In the genomic region with DNA sequence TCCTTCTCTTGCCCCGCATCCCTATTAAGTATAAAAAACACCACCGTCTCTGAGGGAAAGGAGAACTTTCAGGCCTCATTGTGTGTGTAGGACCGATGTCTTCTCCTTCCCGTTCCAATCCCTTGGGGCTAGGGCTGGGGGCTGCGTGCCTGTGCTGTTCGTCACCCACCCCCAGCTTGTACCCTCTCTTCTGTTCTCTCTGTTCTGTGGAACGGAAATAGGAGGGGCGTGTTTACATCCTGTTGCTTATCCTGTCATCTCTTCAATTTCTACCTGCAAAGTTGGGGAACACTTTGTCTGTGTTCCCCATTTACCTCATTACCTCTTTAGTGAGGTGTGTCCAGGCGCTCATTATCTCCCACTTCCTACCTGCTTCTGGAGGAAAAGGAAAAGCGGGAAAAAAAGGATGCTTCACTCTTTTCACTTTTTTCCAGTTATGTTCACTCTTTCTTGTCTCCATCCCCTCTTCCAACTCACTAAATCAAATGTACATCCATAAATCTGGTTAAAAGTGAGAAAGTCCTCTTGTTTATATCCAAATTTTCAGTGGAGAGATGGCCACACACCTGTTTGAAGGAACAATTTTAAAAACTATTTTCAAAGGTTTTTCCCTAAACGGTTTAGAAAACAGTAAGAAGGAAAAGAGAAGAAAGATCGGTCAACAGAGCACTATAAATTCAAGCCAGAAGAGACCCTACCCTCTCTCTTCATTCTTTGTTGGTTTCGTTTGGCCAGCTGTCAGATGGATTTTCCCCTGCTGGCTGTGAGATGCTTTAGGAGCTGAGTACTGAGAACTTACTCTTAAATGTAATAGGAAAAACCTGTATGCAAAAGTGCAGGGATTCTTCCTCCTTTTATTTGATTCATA, we compare ENCODE assay signal across 8 cellular contexts. TPM values are rescaled to one million over a fixed set of nuclear protein-coding genes. Genes with fewer than 3 reads are reported as not detected.
A peak's percentile ranks its signal among the peaks of the same experiment; 100 is the strongest.
DNase-seq lines count a peak whose midpoint lies in the region; ATAC-seq and TF ChIP-seq lines count a peak whose summit lies in the region.

No MANE protein-coding gene starts in this region.

- peak overlapping the region; percentile 67 for H3K4me3 ChIP-seq in AG04450 (ENCODE audit: low read depth, low read length)
- peak overlapping the region; percentile 92 for H3K4me3 ChIP-seq in thymus (ENCODE audit: low read length)

- peak; percentile 49 for ATAC-seq in activated B cell treated with CpG ODN at 0.5 μM for 24 hours (ENCODE audit: low read depth)

- peak overlapping the region; percentile 88 for H3K4me3 Mint-ChIP-seq in activated B cell treated with CpG ODN at 0.5 μM for 24 hours
- H3K4me3 Mint-ChIP-seq in dendritic cell treated with granulocyte-macrophage colony-stimulating factor and Interleukin-4, amounts not matched to agents 40 ng/mL and 50 ng/mL, for 4 days: peak overlapping the region; percentile 99

- intact Hi-C loops in activated B cell treated with CpG ODN at 0.5 μM for 24 hours (cut with micrococcal nuclease): loop anchor here (1.0 to 5.0 kb wide), 3 partner anchors 10 to 41 kb away; partner anchors contain the start of genes ANKRD34A and POLR3GL
- intact Hi-C loops in dendritic cell treated with granulocyte-macrophage colony-stimulating factor and Interleukin-4, amounts not matched to agents 40 ng/mL and 50 ng/mL, for 4 days (cut with micrococcal nuclease): no loop called here

- no peaks in the 10 kb centered on the region for H3K9me3 Mint-ChIP-seq in activated B cell treated with CpG ODN at 0.5 μM for 24 hours
- no peaks in the 10 kb centered on the region for H3K9me3 Mint-ChIP-seq in dendritic cell treated with granulocyte-macrophage colony-stimulating factor and Interleukin-4, amounts not matched to agents 40 ng/mL and 50 ng/mL, for 4 days

- H3K36me3 Mint-ChIP-seq in activated B cell treated with CpG ODN at 0.5 μM for 24 hours (ENCODE audit: low read depth): peaks cover 44% of the 10 kb centered on the region
- H3K36me3 Mint-ChIP-seq in dendritic cell treated with granulocyte-macrophage colony-stimulating factor and Interleukin-4, amounts not matched to agents 40 ng/mL and 50 ng/mL, for 4 days (ENCODE audit: low read depth): peaks cover 54% of the 10 kb centered on the region

- H3K36me3 ChIP-seq in KOPT-K1 (ENCODE audit: insufficient read depth, low read length) (peaks cover 29% of the 10 kb centered on the region), thymus (ENCODE audit: control insufficient read depth, insufficient read depth) (peaks cover 30% of the 10 kb centered on the region)

- H3K27ac ChIP-seq in AG04450 (ENCODE audit: low read depth, low read length): peak overlapping the region; percentile 54
- H3K27ac ChIP-seq in KOPT-K1 (ENCODE audit: low read depth, low read length, poor library complexity, severe bottlenecking): peak overlapping the region; percentile 90
- H3K27ac ChIP-seq in thymus (ENCODE audit: low read depth): peak overlapping the region; percentile 98

- peaks cover 72% of the 10 kb centered on the region for H3K4me1 Mint-ChIP-seq in activated B cell treated with CpG ODN at 0.5 μM for 24 hours
- H3K4me1 Mint-ChIP-seq in dendritic cell treated with granulocyte-macrophage colony-stimulating factor and Interleukin-4, amounts not matched to agents 40 ng/mL and 50 ng/mL, for 4 days (ENCODE audit: low read depth): peaks cover 36% of the 10 kb centered on the region

- H3K9me3 ChIP-seq in AG04450 (ENCODE audit: control insufficient read depth, insufficient read depth, low read length): no peaks in the 10 kb centered on the region
- H3K9me3 ChIP-seq in KOPT-K1 (ENCODE audit: insufficient read depth, low read length, poor library complexity, severe bottlenecking): no peaks in the 10 kb centered on the region
- peaks cover 2% of the 10 kb centered on the region for H3K9me3 ChIP-seq in thymus (ENCODE audit: control insufficient read depth)

- DNase-seq in AG04450 (ENCODE audit: low read depth, low spot score) (no peak), activated B cell treated with CpG ODN at 0.5 μM for 24 hours (no peak), midbrain (lab: John Stamatoyannopoulos, UW) (peak; percentile 38), ACHN (no peak)

- H3K27me3 ChIP-seq in AG04450 (ENCODE audit: control insufficient read depth, insufficient read depth, low read length) (no peaks in the 10 kb centered on the region), thymus (ENCODE audit: control insufficient read depth, insufficient read depth) (no peaks in the 10 kb centered on the region)

- in situ Hi-C loops in ACHN (cut with HindIII; ENCODE audit: low pct_ligation_motif_present, low pct_unique_long_range_greater_than_20kb, low sequenced_read_pairs): no loop called here

- TF ChIP-seq CTCF in AG04450 (IDR thresholded peaks at IDR 0.05; ENCODE audit: low read depth, low read length) (no peak), activated B cell treated with CpG ODN at 0.5 μM for 24 hours (IDR thresholded peaks at IDR 0.05) (no peak)

- POLR2A ChIA-PET in AG04450 (lab: Yijun Ruan, JAX): interaction anchor here (0.8 to 2.4 kb wide), 4 partner anchors 9 to 35 kb away, joined by 3 to 8 read pairs (median 6); partner anchors contain the start of genes ANKRD34A and POLR3GL
- POLR2A ChIA-PET in activated B cell treated with CpG ODN at 0.5 μM for 24 hours (lab: Charles Lee): interaction anchor here (0.6 to 12.7 kb wide), 17 partner anchors 10 to 152 kb away, joined by 3 to 579 read pairs (median 13); partner anchors contain the start of genes ANKRD34A, LIX1L, NUDT17 and PEX11B

- WGBS in thymus: 6% methylated on average over 13 of the region's 13 CpGs

- peaks cover 20% of the 10 kb centered on the region for H3K4me1 ChIP-seq in thymus (ENCODE audit: control insufficient read depth, insufficient read depth, low read length)

- H3K27me3 Mint-ChIP-seq in activated B cell treated with CpG ODN at 0.5 μM for 24 hours: no peaks in the 10 kb centered on the region
- no peaks in the 10 kb centered on the region for H3K27me3 Mint-ChIP-seq in dendritic cell treated with granulocyte-macrophage colony-stimulating factor and Interleukin-4, amounts not matched to agents 40 ng/mL and 50 ng/mL, for 4 days

- TF ChIP-seq POLR2A in GM19099 (IDR thresholded peaks at IDR 0.05; ENCODE audit: extremely low read depth, insufficient read length, low read depth): peak; percentile 69

- CTCF ChIA-PET in AG04450 (lab: Charles Lee) (interaction anchor here (1.1 to 1.5 kb wide), 4 partner anchors 10 to 20 kb away, joined by 5 to 15 read pairs (median 9); no protein-coding TSS in a partner anchor), activated B cell treated with CpG ODN at 0.5 μM for 24 hours (lab: Charles Lee) (interaction anchor here (0.8 to 4.0 kb wide), 5 partner anchors 10 to 39 kb away, joined by 3 to 52 read pairs (median 4); no protein-coding TSS in a partner anchor)

- peak overlapping the region; percentile 97 for H3K27ac Mint-ChIP-seq in activated B cell treated with CpG ODN at 0.5 μM for 24 hours
- peak overlapping the region; percentile 95 for H3K27ac Mint-ChIP-seq in dendritic cell treated with granulocyte-macrophage colony-stimulating factor and Interleukin-4, amounts not matched to agents 40 ng/mL and 50 ng/mL, for 4 days

RNA-seq across cellular contexts. Expression of gene TXNIP, which starts 1.0 kb away (rescaled TPM):
- polyA plus RNA-seq in AG04450 (2011; rRNA removed): 156 and 229 TPM in 2 replicates
- 235 and 252 TPM in 2 replicates for polyA minus RNA-seq in AG04450 (2011; rRNA and poly(A)+ RNA removed)
- total RNA-seq in activated B cell treated with CpG ODN at 0.5 μM for 24 hours: 300 and 306 TPM in 2 replicates
- 1,022 TPM for polyA plus RNA-seq in thymus

RNA-seq across cellular contexts. Expression of gene HJV, which starts 24.1 kb away (rescaled TPM):
- not detected in 2 replicates for polyA plus RNA-seq in AG04450 (2011; rRNA removed)
- not detected in 2 replicates for polyA minus RNA-seq in AG04450 (2011; rRNA and poly(A)+ RNA removed)
- total RNA-seq in activated B cell treated with CpG ODN at 0.5 μM for 24 hours: not detected in 2 replicates
- 0.62 TPM for polyA plus RNA-seq in thymus

RNA-seq across cellular contexts. Expression of gene POLR3GL, which starts 32.9 kb away (rescaled TPM):
- polyA plus RNA-seq in AG04450 (2011; rRNA removed) (23.1 and 25.0 TPM in 2 replicates), thymus (89.6 TPM)
- polyA minus RNA-seq in AG04450 (2011; rRNA and poly(A)+ RNA removed): 8.7 and 9.9 TPM in 2 replicates
- 22.7 and 23.7 TPM in 2 replicates for total RNA-seq in activated B cell treated with CpG ODN at 0.5 μM for 24 hours

RNA-seq across cellular contexts. Expression of gene ANKRD34A, which starts 33.0 kb away (rescaled TPM):
- polyA plus RNA-seq in AG04450 (2011; rRNA removed): 0.83 and 1.2 TPM in 2 replicates
- polyA minus RNA-seq in AG04450 (2011; rRNA and poly(A)+ RNA removed): 1.1 and 1.5 TPM in 2 replicates
- total RNA-seq in activated B cell treated with CpG ODN at 0.5 μM for 24 hours: 1.4 and 2.4 TPM in 2 replicates
- 0.89 TPM for polyA plus RNA-seq in thymus

RNA-seq across cellular contexts. Expression of gene LIX1L, which starts 39.6 kb away (rescaled TPM):
- 39.3 and 47.2 TPM in 2 replicates for polyA plus RNA-seq in AG04450 (2011; rRNA removed)
- 25.7 and 33.3 TPM in 2 replicates for polyA minus RNA-seq in AG04450 (2011; rRNA and poly(A)+ RNA removed)
- total RNA-seq in activated B cell treated with CpG ODN at 0.5 μM for 24 hours: 30.1 and 31.7 TPM in 2 replicates
- polyA plus RNA-seq in thymus: 22.0 TPM
